In genomic region chr2:120778244-120778643, GRCh38 we compare ENCODE assay signal across 15 cellular contexts. TPM values are rescaled to one million over a fixed set of nuclear protein-coding genes. Genes with fewer than 3 reads are reported as not detected.
"Had no signal": no experiment of that assay in that cellular context is flagged by ENCODE, and none has a peak within 500 bp of the region (broad histone marks: within the 10 kb centered on the region; RNA-seq: fewer than 3 reads in every experiment).

No MANE protein-coding gene starts in this region.

- H3K27me3 ChIP-seq: brain microvascular endothelial cell, suprapubic skin had no signal

- H3K27me3 Mint-ChIP-seq: activated CD4-positive, alpha-beta T cell treated with anti-CD3 and anti-CD28 coated beads, Interleukin-2, amount 10 ng/mL, durations not matched to agents 7 days and 5 days; activated naive CD8-positive, alpha-beta T cell treated with anti-CD3 and anti-CD28 coated beads for 36 hours had no signal

- H3K4me3 ChIP-seq: skin epidermis, suprapubic skin had no signal

- H3K9me3 Mint-ChIP-seq: activated CD4-positive, alpha-beta T cell treated with anti-CD3 and anti-CD28 coated beads, Interleukin-2, amount 10 ng/mL, durations not matched to agents 7 days and 5 days; activated naive CD8-positive, alpha-beta T cell treated with anti-CD3 and anti-CD28 coated beads for 36 hours; activated T-helper 1 cell treated with anti-CD3 and anti-CD28 coated beads, Interleukin-12 subunit alpha, Interleukin-12 subunit beta, Interleukin-2, Interleukin-4 antibody, amounts not matched to agents 30 ng/mL and 10 ng/mL and 1 ng/mL, durations not matched to agents 14 hours and 24 hours and 36 hours; dendritic cell treated with granulocyte-macrophage colony-stimulating factor and Interleukin-4, amounts not matched to agents 40 ng/mL and 50 ng/mL, for 4 days; natural killer cell had no signal

- DNase-seq: activated CD4-positive, alpha-beta T cell treated with anti-CD3 and anti-CD28 coated beads, Interleukin-2, amount 10 ng/mL, durations not matched to agents 7 days and 5 days; activated naive CD8-positive, alpha-beta T cell treated with anti-CD3 and anti-CD28 coated beads for 36 hours; brain microvascular endothelial cell; cerebellar nuclear complex; effector memory CD4-positive, alpha-beta T cell; hippocampal formation; mesendoderm; natural killer cell; stimulated activated naive CD8-positive, alpha-beta T cell treated with anti-CD3 and anti-CD28 coated beads, Interleukin-15, Interleukin-2, amounts not matched to agents 100 U/mL and 50 U/mL, for 24 hours; trophoblast cell had no signal

- H3K27ac ChIP-seq: brain microvascular endothelial cell, epithelial cell of prostate, suprapubic skin had no signal

- H3K36me3 ChIP-seq: brain microvascular endothelial cell, suprapubic skin had no signal

- H3K9me3 ChIP-seq: suprapubic skin had no signal

- H3K4me3 Mint-ChIP-seq: activated CD4-positive, alpha-beta T cell treated with anti-CD3 and anti-CD28 coated beads, Interleukin-2, amount 10 ng/mL, durations not matched to agents 7 days and 5 days; activated naive CD8-positive, alpha-beta T cell treated with anti-CD3 and anti-CD28 coated beads for 36 hours; activated T-helper 1 cell treated with anti-CD3 and anti-CD28 coated beads, Interleukin-12 subunit alpha, Interleukin-12 subunit beta, Interleukin-2, Interleukin-4 antibody, amounts not matched to agents 30 ng/mL and 10 ng/mL and 1 ng/mL, durations not matched to agents 14 hours and 24 hours and 36 hours; dendritic cell treated with granulocyte-macrophage colony-stimulating factor and Interleukin-4, amounts not matched to agents 40 ng/mL and 50 ng/mL, for 4 days; natural killer cell had no signal

- H3K36me3 Mint-ChIP-seq: activated naive CD8-positive, alpha-beta T cell treated with anti-CD3 and anti-CD28 coated beads for 36 hours; natural killer cell had no signal

- H3K27ac Mint-ChIP-seq: activated CD4-positive, alpha-beta T cell treated with anti-CD3 and anti-CD28 coated beads, Interleukin-2, amount 10 ng/mL, durations not matched to agents 7 days and 5 days; activated naive CD8-positive, alpha-beta T cell treated with anti-CD3 and anti-CD28 coated beads for 36 hours; activated T-helper 1 cell treated with anti-CD3 and anti-CD28 coated beads, Interleukin-12 subunit alpha, Interleukin-12 subunit beta, Interleukin-2, Interleukin-4 antibody, amounts not matched to agents 30 ng/mL and 10 ng/mL and 1 ng/mL, durations not matched to agents 14 hours and 24 hours and 36 hours; dendritic cell treated with granulocyte-macrophage colony-stimulating factor and Interleukin-4, amounts not matched to agents 40 ng/mL and 50 ng/mL, for 4 days; natural killer cell had no signal

RNA-seq across cellular contexts. Expression of gene GLI2, which starts 42.6 kb away (rescaled TPM):
- total RNA-seq: activated naive CD8-positive, alpha-beta T cell treated with anti-CD3 and anti-CD28 coated beads for 36 hours; natural killer cell had no signal
